In genomic region chr16:28316056-28316455, GRCh38 we compare ENCODE assay signal across 2 cellular contexts.
TF ChIP-seq lines count a peak whose summit lies in the region.

No MANE protein-coding gene starts in this region.

TF ChIP-seq in IMR-90, 13 proteins besides CTCF, POLR2A, EP300 and RAD21:
- no peak for TF ChIP-seq BHLHE40 (IDR thresholded peaks at IDR 0.05; ENCODE audit: low read depth, low read length)
- peak; percentile 85 for TF ChIP-seq CEBPB (IDR thresholded peaks at IDR 0.05; ENCODE audit: low read depth, low read length)

TF ChIP-seq in H1, 55 proteins besides CTCF, POLR2A, EP300 and RAD21:
- TF ChIP-seq, protein P1, sequence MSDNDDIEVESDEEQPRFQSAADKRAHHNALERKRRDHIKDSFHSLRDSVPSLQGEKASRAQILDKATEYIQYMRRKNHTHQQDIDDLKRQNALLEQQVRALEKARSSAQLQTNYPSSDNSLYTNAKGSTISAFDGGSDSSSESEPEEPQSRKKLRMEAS (IDR thresholded peaks at IDR 0.05) = 0 out of 2 replicates have a peak, but pooled peaks have one; percentile 23
- TF ChIP-seq, protein P2, sequence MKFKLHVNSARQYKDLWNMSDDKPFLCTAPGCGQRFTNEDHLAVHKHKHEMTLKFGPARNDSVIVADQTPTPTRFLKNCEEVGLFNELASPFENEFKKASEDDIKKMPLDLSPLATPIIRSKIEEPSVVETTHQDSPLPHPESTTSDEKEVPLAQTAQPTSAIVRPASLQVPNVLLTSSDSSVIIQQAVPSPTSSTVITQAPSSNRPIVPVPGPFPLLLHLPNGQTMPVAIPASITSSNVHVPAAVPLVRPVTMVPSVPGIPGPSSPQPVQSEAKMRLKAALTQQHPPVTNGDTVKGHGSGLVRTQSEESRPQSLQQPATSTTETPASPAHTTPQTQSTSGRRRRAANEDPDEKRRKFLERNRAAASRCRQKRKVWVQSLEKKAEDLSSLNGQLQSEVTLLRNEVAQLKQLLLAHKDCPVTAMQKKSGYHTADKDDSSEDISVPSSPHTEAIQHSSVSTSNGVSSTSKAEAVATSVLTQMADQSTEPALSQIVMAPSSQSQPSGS (IDR thresholded peaks at IDR 0.05; ENCODE audit: low read length) = no peak
- TF ChIP-seq CEBPB (IDR thresholded peaks at IDR 0.05; ENCODE audit: low read depth, low read length) (peak; percentile 81), ATF3 (IDR thresholded peaks at IDR 0.05; ENCODE audit: insufficient read depth, low read depth, low read length) (peak; percentile 49; the same call in 1 of the 2 replicates)
